ENCODE assay signal across 17 cellular contexts in genomic region chr2:147320148-147320547, GRCh38.
DNase-seq lines count a peak whose midpoint lies in the region; ATAC-seq, FAIRE-seq and TF ChIP-seq lines count a peak whose summit lies in the region.
"Had no signal": no experiment of that assay in that cellular context is flagged by ENCODE, and none has a peak within 500 bp of the region (broad histone marks: within the 10 kb centered on the region; RNA-seq: fewer than 3 reads in every experiment).

No MANE protein-coding gene starts in this region.

- H3K27me3 ChIP-seq in bronchial epithelial cell (ENCODE audit: control insufficient read depth, insufficient read depth, low read length): no peaks in the 10 kb centered on the region
- H3K27me3 ChIP-seq: BLaER1 treated with 17β-estradiol and CSF1 and Interleukin-3, amounts not matched to agents 10 nM and 100 nM had no signal

- no peak for TF ChIP-seq CTCF in bronchial epithelial cell (IDR thresholded peaks at IDR 0.05; ENCODE audit: insufficient read depth, low read length, severe bottlenecking)

- in situ Hi-C loops in KBM-7 (cut with MboI; ENCODE audit: low pct_unique_long_range_greater_than_20kb, low sequenced_read_pairs): no loop called here

- no peak overlapping the region for H3K4me3 ChIP-seq in bronchial epithelial cell (ENCODE audit: low read depth, low read length)
- H3K4me3 ChIP-seq: BLaER1 treated with 17β-estradiol and CSF1 and Interleukin-3, amounts not matched to agents 10 nM and 100 nM; GM12878; GM23338 had no signal

- peak; percentile 1 for DNase-seq in SKM-1 treated with dmso at 0.1 percent for 144 hours (lab: John Stamatoyannopoulos, UW; ENCODE audit: unreplicated experiment)
- no peak for DNase-seq in SKM-1 (lab: John Stamatoyannopoulos, UW; ENCODE audit: unreplicated experiment)
- peak; percentile 2 for DNase-seq in KBM-7
- peak; percentile 19 for DNase-seq in bronchial epithelial cell (ENCODE audit: low read depth)
- no peak for DNase-seq in NAMALWA (ENCODE audit: low spot score)
- no peak for DNase-seq in stimulated activated CD4-positive, alpha-beta T cell treated with anti-CD3 and anti-CD28 coated beads, Interleukin-4, amount 100 ng/mL, for 4 hours
- DNase-seq: ACHN; Calu3; CD4-positive, alpha-beta T cell; DMS 273 treated with DMSO at 0.1 percent for 48 hours; H7; IMR-90 had no signal

- H3K36me3 ChIP-seq in bronchial epithelial cell (ENCODE audit: control insufficient read depth, insufficient read depth, low read length): no peaks in the 10 kb centered on the region
- H3K36me3 ChIP-seq: BLaER1 treated with 17β-estradiol and CSF1 and Interleukin-3, amounts not matched to agents 10 nM and 100 nM had no signal

- FAIRE-seq in bronchial epithelial cell (lab: Jason Lieb, UNC): no peak
- FAIRE-seq: GM12878, GM18507 had no signal

- no peak for ATAC-seq in GM18868 (IDR thresholded peaks at IDR 0.05; ENCODE audit: unreplicated experiment)
- ATAC-seq: GM12878, GM23338 had no signal

Comparison
In these comparisons a context has a peak if more than half of its experiments do, and no peak if none do; other contexts are left out.
1. DNase-seq: peak in SKM-1 treated with dmso at 0.1 percent for 144 hours (single experiment), KBM-7 (single experiment) and bronchial epithelial cell (single experiment); none in SKM-1 (single experiment), NAMALWA (single experiment) and stimulated activated CD4-positive, alpha-beta T cell treated with anti-CD3 and anti-CD28 coated beads, Interleukin-4, amount 100 ng/mL, for 4 hours (0 of 2).